In the genomic region with DNA sequence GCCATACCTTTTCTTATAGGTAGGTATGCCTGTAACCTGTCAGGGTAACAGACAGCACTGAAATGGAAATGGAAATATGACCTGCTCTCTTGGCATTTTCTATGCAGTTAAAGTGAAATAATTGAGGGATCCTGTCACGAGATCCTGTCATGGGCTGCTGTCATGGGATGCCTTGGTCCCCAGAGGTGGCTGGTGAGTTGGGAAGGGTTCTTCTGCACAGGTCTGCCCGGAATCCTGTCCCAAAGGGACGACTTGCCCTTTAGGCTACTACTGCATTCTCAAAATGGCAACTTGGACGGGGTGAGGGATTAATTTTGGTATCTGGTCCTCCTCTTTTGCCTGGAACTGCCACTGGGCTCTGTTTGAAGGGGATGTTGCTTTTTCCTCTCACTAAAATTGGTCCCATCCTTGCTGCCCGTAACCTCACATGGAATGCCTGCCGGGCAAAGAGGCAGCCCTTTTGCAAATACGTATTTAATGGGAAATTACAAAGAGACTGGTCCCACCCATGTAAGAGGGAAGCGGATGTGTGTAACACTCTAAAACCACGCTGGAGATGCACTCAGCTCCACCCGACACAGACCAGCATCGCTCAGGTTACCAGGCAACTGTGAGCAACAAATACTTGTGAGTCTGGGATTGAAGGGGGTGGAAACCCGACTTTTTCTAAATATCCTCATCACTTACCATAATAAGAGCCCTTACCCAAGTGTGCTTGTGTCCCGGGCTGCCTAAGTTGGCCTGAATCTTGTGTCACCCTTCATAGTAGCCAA, we compare ENCODE assay signal across 8 cellular contexts. TPM values are rescaled to one million over a fixed set of nuclear protein-coding genes. Genes with fewer than 3 reads are reported as not detected.
A peak's percentile ranks its signal among the peaks of the same experiment; 100 is the strongest.
DNase-seq lines count a peak whose midpoint lies in the region; ATAC-seq and TF ChIP-seq lines count a peak whose summit lies in the region.

No MANE protein-coding gene starts in this region.

- H3K36me3 ChIP-seq in rectal smooth muscle tissue (ENCODE audit: control insufficient read depth, insufficient read depth, low read length), result peaks cover 3% of the 10 kb centered on the region

- no peak overlapping the region for H3K9ac ChIP-seq in rectal smooth muscle tissue (ENCODE audit: low read length)

- POLR2A ChIA-PET in CD4-positive, alpha-beta T cell (lab: Charles Lee), result interaction anchor here (0.5 to 1.5 kb wide), 5 partner anchors 30 to 248 kb away, joined by 3 to 6 read pairs (median 3); partner anchors contain the start of gene CDK17
- POLR2A ChIA-PET in activated CD4-positive, alpha-beta T cell treated with anti-CD3 and anti-CD28 coated beads for 36 hours (lab: Charles Lee), result no interaction called here

- ATAC-seq in CD4-positive, alpha-beta T cell (ENCODE audit: poor library complexity), result peak; percentile 95
- peak; percentile 86 for ATAC-seq in activated CD4-positive, alpha-beta T cell treated with anti-CD3 and anti-CD28 coated beads for 36 hours
- ATAC-seq in HG03521 (IDR thresholded peaks at IDR 0.05; ENCODE audit: unreplicated experiment) (no peak), GM21825 (IDR thresholded peaks at IDR 0.05; ENCODE audit: unreplicated experiment) (no peak)

- intact Hi-C loops in CD4-positive, alpha-beta T cell (cut with DNase I, micrococcal nuclease), result loop anchor here in 1 of 2 experiments (1.0 kb wide), 1 partner anchor 204 kb away; no protein-coding TSS in a partner anchor
- intact Hi-C loops in activated CD4-positive, alpha-beta T cell treated with anti-CD3 and anti-CD28 coated beads for 36 hours (cut with DNase I, micrococcal nuclease), result no loop called here

- no peaks in the 10 kb centered on the region for H3K9me3 Mint-ChIP-seq in CD4-positive, alpha-beta T cell
- H3K9me3 Mint-ChIP-seq in activated CD4-positive, alpha-beta T cell treated with anti-CD3 and anti-CD28 coated beads for 36 hours (ENCODE audit: low read depth), result no peaks in the 10 kb centered on the region
- H3K9me3 Mint-ChIP-seq in endothelial cell (ENCODE audit: unreplicated experiment), result no peaks in the 10 kb centered on the region

- H3K27me3 ChIP-seq in CD4-positive, alpha-beta T cell (ENCODE audit: control insufficient read depth, insufficient read depth, low read length), result no peaks in the 10 kb centered on the region
- no peaks in the 10 kb centered on the region for H3K27me3 ChIP-seq in rectal smooth muscle tissue (ENCODE audit: control insufficient read depth, insufficient read depth, low read length)

- peak overlapping the region; percentile 65 for H3K4me3 Mint-ChIP-seq in CD4-positive, alpha-beta T cell
- H3K4me3 Mint-ChIP-seq in activated CD4-positive, alpha-beta T cell treated with anti-CD3 and anti-CD28 coated beads for 36 hours, result peak overlapping the region; percentile 2
- peak overlapping the region; percentile 11 for H3K4me3 Mint-ChIP-seq in endothelial cell (ENCODE audit: unreplicated experiment)

- CTCF ChIA-PET in CD4-positive, alpha-beta T cell (lab: Charles Lee), result interaction anchor here (1.0 to 2.1 kb wide), 3 partner anchors 27 to 193 kb away, joined by 3 to 12 read pairs (median 10); partner anchors contain the start of gene CDK17
- CTCF ChIA-PET in activated CD4-positive, alpha-beta T cell treated with anti-CD3 and anti-CD28 coated beads for 36 hours (lab: Charles Lee), result interaction anchor here (0.7 to 1.7 kb wide), 4 partner anchors 9 to 160 kb away, joined by 3 to 6 read pairs (median 3); no protein-coding TSS in a partner anchor

- no peaks in the 10 kb centered on the region for H3K27me3 Mint-ChIP-seq in CD4-positive, alpha-beta T cell
- no peaks in the 10 kb centered on the region for H3K27me3 Mint-ChIP-seq in activated CD4-positive, alpha-beta T cell treated with anti-CD3 and anti-CD28 coated beads for 36 hours
- peaks cover 12% of the 10 kb centered on the region for H3K27me3 Mint-ChIP-seq in endothelial cell (ENCODE audit: unreplicated experiment)

- TF ChIP-seq CTCF in CD4-positive, alpha-beta T cell (IDR thresholded peaks at IDR 0.05), result no peak
- TF ChIP-seq CTCF in endothelial cell (IDR thresholded peaks at IDR 0.05; ENCODE audit: unreplicated experiment), result no peak

- no peaks in the 10 kb centered on the region for H3K9me3 ChIP-seq in CD4-positive, alpha-beta T cell (ENCODE audit: control insufficient read depth, low read length)

- H3K36me3 Mint-ChIP-seq in CD4-positive, alpha-beta T cell (ENCODE audit: low read depth), result peaks cover 60% of the 10 kb centered on the region
- peaks cover 20% of the 10 kb centered on the region for H3K36me3 Mint-ChIP-seq in activated CD4-positive, alpha-beta T cell treated with anti-CD3 and anti-CD28 coated beads for 36 hours (ENCODE audit: low read depth)
- peaks cover 54% of the 10 kb centered on the region for H3K36me3 Mint-ChIP-seq in endothelial cell (ENCODE audit: low read depth, unreplicated experiment)

- peak overlapping the region; percentile 9 for H3K4me3 ChIP-seq in rectal smooth muscle tissue (ENCODE audit: low read length)

- H3K27ac ChIP-seq in CD4-positive, alpha-beta T cell (ENCODE audit: low read depth, low read length), result peak overlapping the region; percentile 73
- H3K27ac ChIP-seq in rectal smooth muscle tissue (ENCODE audit: low read depth, low read length), result peak overlapping the region; percentile 88

- H3K27ac Mint-ChIP-seq in CD4-positive, alpha-beta T cell, result peak overlapping the region; percentile 97
- peak overlapping the region; percentile 74 for H3K27ac Mint-ChIP-seq in activated CD4-positive, alpha-beta T cell treated with anti-CD3 and anti-CD28 coated beads for 36 hours
- H3K27ac Mint-ChIP-seq in endothelial cell (ENCODE audit: unreplicated experiment), result peak overlapping the region; percentile 70

- peaks cover 83% of the 10 kb centered on the region for H3K4me1 Mint-ChIP-seq in CD4-positive, alpha-beta T cell (ENCODE audit: low read depth)
- peaks cover 62% of the 10 kb centered on the region for H3K4me1 Mint-ChIP-seq in activated CD4-positive, alpha-beta T cell treated with anti-CD3 and anti-CD28 coated beads for 36 hours
- peaks cover 57% of the 10 kb centered on the region for H3K4me1 Mint-ChIP-seq in endothelial cell (ENCODE audit: unreplicated experiment)

- peaks cover 60% of the 10 kb centered on the region for H3K4me1 ChIP-seq in rectal smooth muscle tissue (ENCODE audit: control insufficient read depth, insufficient read depth, low read length)

- in situ Hi-C loops in ACHN (cut with HindIII; ENCODE audit: low pct_ligation_motif_present, low pct_unique_long_range_greater_than_20kb, low sequenced_read_pairs), result no loop called here

- DNase-seq in CD4-positive, alpha-beta T cell, result peak; percentile 33 to 87 (median 64)
- peak; percentile 71 for DNase-seq in activated CD4-positive, alpha-beta T cell treated with anti-CD3 and anti-CD28 coated beads for 36 hours
- DNase-seq in endothelial cell (ENCODE audit: low spot score) (no peak), NCI-H146 (lab: John Stamatoyannopoulos, UW) (no peak), ACHN (no peak)

RNA-seq across cellular contexts. Expression of gene ELK3, which starts 47.5 kb away (rescaled TPM):
- total RNA-seq in CD4-positive, alpha-beta T cell, result 10 to 100 TPM; 26.8 to 31.5 TPM
- 10 to 100 TPM; 17.0 to 17.4 TPM for total RNA-seq in activated CD4-positive, alpha-beta T cell treated with anti-CD3 and anti-CD28 coated beads for 36 hours
- total RNA-seq in endothelial cell (ENCODE audit: unreplicated experiment), result 294 TPM

Comparison
In these comparisons a context has a peak if more than half of its experiments do, and no peak if none do; other contexts are left out.
1. ATAC-seq: peak in CD4-positive, alpha-beta T cell (single experiment) and activated CD4-positive, alpha-beta T cell treated with anti-CD3 and anti-CD28 coated beads for 36 hours (single experiment); none in HG03521 (single experiment) and GM21825 (single experiment).
2. DNase-seq: peak in CD4-positive, alpha-beta T cell (10 of 10) and activated CD4-positive, alpha-beta T cell treated with anti-CD3 and anti-CD28 coated beads for 36 hours (single experiment); none in endothelial cell (single experiment), NCI-H146 (single experiment) and ACHN (single experiment).
3. H3K4me3 Mint-ChIP-seq: peak in every context shown above with its lines; median percentile 65 in CD4-positive, alpha-beta T cell; 11 in endothelial cell; 2 in activated CD4-positive, alpha-beta T cell treated with anti-CD3 and anti-CD28 coated beads for 36 hours.
4. Peak in every context shown above with its lines, with median percentiles within 50 percentile points of each other: H3K27ac Mint-ChIP-seq.